ENCODE assay signal across 24 cellular contexts in genomic region chr6:158619922-158620801, GRCh38. TPM values are rescaled to one million over a fixed set of nuclear protein-coding genes. Genes with fewer than 3 reads are reported as not detected.
DNase-seq lines count a peak whose midpoint lies in the region; ATAC-seq lines count a peak whose summit lies in the region.
"Had no signal": no experiment of that assay in that cellular context is flagged by ENCODE, and none has a peak within 500 bp of the region (broad histone marks: within the 10 kb centered on the region; RNA-seq: fewer than 3 reads in every experiment).

No MANE protein-coding gene starts in this region.

- peaks cover 1% of the 10 kb centered on the region for H3K4me1 Mint-ChIP-seq in activated CD4-positive, alpha-beta T cell treated with anti-CD3 and anti-CD28 coated beads, Interleukin-2, amount 10 ng/mL, durations not matched to agents 7 days and 5 days
- peaks cover 15% of the 10 kb centered on the region for H3K4me1 Mint-ChIP-seq in activated CD4-positive, alpha-beta T cell treated with anti-CD3 and anti-CD28 coated beads for 36 hours
- no peaks in the 10 kb centered on the region for H3K4me1 Mint-ChIP-seq in stimulated activated naive CD8-positive, alpha-beta T cell treated with anti-CD3 and anti-CD28 coated beads, Interleukin-15, Interleukin-2, amounts not matched to agents 100 ng/mL and 50 ng/mL, for 24 hours (ENCODE audit: low read depth)
- H3K4me1 Mint-ChIP-seq in stimulated activated naive CD8-positive, alpha-beta T cell treated with anti-CD3 and anti-CD28 coated beads, Interleukin-15, amount 100 ng/mL, for 72 hours = peaks cover 5% of the 10 kb centered on the region
- H3K4me1 Mint-ChIP-seq: CD14-positive monocyte, mesothelial cell of epicardium had no signal

- POLR2A ChIA-PET in activated CD4-positive, alpha-beta T cell treated with anti-CD3 and anti-CD28 coated beads, Interleukin-2, amount 10 ng/mL, durations not matched to agents 7 days and 5 days (lab: Charles Lee) = no interaction called here
- POLR2A ChIA-PET in activated CD4-positive, alpha-beta T cell treated with anti-CD3 and anti-CD28 coated beads for 36 hours (lab: Charles Lee) = no interaction called here

- ATAC-seq in activated CD4-positive, alpha-beta T cell treated with anti-CD3 and anti-CD28 coated beads for 36 hours = no peak
- ATAC-seq in stimulated activated naive CD8-positive, alpha-beta T cell treated with anti-CD3 and anti-CD28 coated beads, Interleukin-15, amount 100 ng/mL, for 72 hours = no peak
- ATAC-seq in aorta (ENCODE audit: low FRiP score) = peak; percentile 15
- no peak for ATAC-seq in GM21723 (IDR thresholded peaks at IDR 0.05; ENCODE audit: unreplicated experiment)
- ATAC-seq: activated CD4-positive, CD25-positive, alpha-beta regulatory T cell treated with anti-CD3 and anti-CD28 coated beads, Interleukin-2, amount 50 U/mL, for 24 hours; PC-3 had no signal

- H3K27ac Mint-ChIP-seq in activated CD4-positive, alpha-beta T cell treated with anti-CD3 and anti-CD28 coated beads, Interleukin-2, amount 10 ng/mL, durations not matched to agents 7 days and 5 days = peak overlapping the region; percentile 60
- H3K27ac Mint-ChIP-seq in activated CD4-positive, alpha-beta T cell treated with anti-CD3 and anti-CD28 coated beads for 36 hours = no peak overlapping the region
- peak overlapping the region; percentile 73 for H3K27ac Mint-ChIP-seq in stimulated activated naive CD8-positive, alpha-beta T cell treated with anti-CD3 and anti-CD28 coated beads, Interleukin-15, Interleukin-2, amounts not matched to agents 100 ng/mL and 50 ng/mL, for 24 hours
- peak overlapping the region in 1 of 2 donors; percentile 68 for H3K27ac Mint-ChIP-seq in stimulated activated naive CD8-positive, alpha-beta T cell treated with anti-CD3 and anti-CD28 coated beads, Interleukin-15, amount 100 ng/mL, for 72 hours
- H3K27ac Mint-ChIP-seq: mesothelial cell of epicardium had no signal

- H3K4me3 ChIP-seq in aorta (ENCODE audit: low read length in 2 of 2) = no peak overlapping the region
- H3K4me3 ChIP-seq: hepatocyte, SJSA1, upper lobe of left lung had no signal

- peaks cover 0 to 5% of the 10 kb centered on the region in 2 donors for H3K36me3 ChIP-seq in aorta (ENCODE audit: control insufficient read depth in 1 of 2, insufficient read depth in 2 of 2, low read length in 1 of 2)

- intact Hi-C loops in activated CD4-positive, alpha-beta T cell treated with anti-CD3 and anti-CD28 coated beads for 36 hours (cut with DNase I, micrococcal nuclease) = no loop called here
- intact Hi-C loops in aorta (cut with DNase I) = no loop called here

- no peak overlapping the region for H3K4me3 Mint-ChIP-seq in activated CD4-positive, alpha-beta T cell treated with anti-CD3 and anti-CD28 coated beads, Interleukin-2, amount 10 ng/mL, durations not matched to agents 7 days and 5 days
- H3K4me3 Mint-ChIP-seq in activated CD4-positive, alpha-beta T cell treated with anti-CD3 and anti-CD28 coated beads for 36 hours = no peak overlapping the region
- no peak overlapping the region for H3K4me3 Mint-ChIP-seq in stimulated activated naive CD8-positive, alpha-beta T cell treated with anti-CD3 and anti-CD28 coated beads, Interleukin-15, Interleukin-2, amounts not matched to agents 100 ng/mL and 50 ng/mL, for 24 hours
- no peak overlapping the region for H3K4me3 Mint-ChIP-seq in stimulated activated naive CD8-positive, alpha-beta T cell treated with anti-CD3 and anti-CD28 coated beads, Interleukin-15, amount 100 ng/mL, for 72 hours
- H3K4me3 Mint-ChIP-seq: CD14-positive monocyte, mesothelial cell of epicardium had no signal

- DNase-seq in activated CD4-positive, alpha-beta T cell treated with anti-CD3 and anti-CD28 coated beads, Interleukin-2, amount 10 ng/mL, durations not matched to agents 7 days and 5 days = no peak
- DNase-seq in activated CD4-positive, alpha-beta T cell treated with anti-CD3 and anti-CD28 coated beads for 36 hours = no peak
- DNase-seq in stimulated activated naive CD8-positive, alpha-beta T cell treated with anti-CD3 and anti-CD28 coated beads, Interleukin-15, amount 100 ng/mL, for 72 hours = no peak
- DNase-seq in mesenteric fat pad (ENCODE audit: low spot score) (peak; percentile 65), aorta (no peak), pons (ENCODE audit: low spot score) (no peak)
- DNase-seq: anterior cingulate cortex; DMS53; Kasumi-1; NCI-H1092 treated with DMSO at 0.1 percent for 48 hours; NCI-H526 treated with DMSO at 0.1 percent for 48 hours; PC-3; retina; stimulated activated naive CD4-positive, alpha-beta T cell treated with Interleukin-2 at 50 U/mL for 16 hours; T1000; upper lobe of left lung had no signal

- H3K27me3 ChIP-seq in aorta (ENCODE audit: control insufficient read depth in 1 of 2, insufficient read depth in 2 of 2, low read length in 1 of 2) = no peaks in the 10 kb centered on the region
- H3K27me3 ChIP-seq: hepatocyte, neutrophil, SJSA1, upper lobe of left lung had no signal

- CTCF ChIA-PET in activated CD4-positive, alpha-beta T cell treated with anti-CD3 and anti-CD28 coated beads, Interleukin-2, amount 10 ng/mL, durations not matched to agents 7 days and 5 days (lab: Charles Lee) = interaction anchor here (0.9 to 1.4 kb wide), 2 partner anchors 10 to 21 kb away, joined by 3 to 4 read pairs; no protein-coding TSS in a partner anchor
- CTCF ChIA-PET in activated CD4-positive, alpha-beta T cell treated with anti-CD3 and anti-CD28 coated beads for 36 hours (lab: Charles Lee) = interaction anchor here (1.1 kb wide), 1 partner anchor 399 kb away, joined by 6 read pairs; no protein-coding TSS in a partner anchor

- H3K4me1 ChIP-seq in aorta (ENCODE audit: control insufficient read depth in 1 of 2, insufficient read depth in 2 of 2, low read length in 2 of 2) = no peaks in the 10 kb centered on the region
- H3K4me1 ChIP-seq: SJSA1, upper lobe of left lung had no signal

- H3K9me3 Mint-ChIP-seq in activated CD4-positive, alpha-beta T cell treated with anti-CD3 and anti-CD28 coated beads, Interleukin-2, amount 10 ng/mL, durations not matched to agents 7 days and 5 days = no peaks in the 10 kb centered on the region
- H3K9me3 Mint-ChIP-seq in activated CD4-positive, alpha-beta T cell treated with anti-CD3 and anti-CD28 coated beads for 36 hours (ENCODE audit: low read depth) = no peaks in the 10 kb centered on the region
- no peaks in the 10 kb centered on the region for H3K9me3 Mint-ChIP-seq in stimulated activated naive CD8-positive, alpha-beta T cell treated with anti-CD3 and anti-CD28 coated beads, Interleukin-15, Interleukin-2, amounts not matched to agents 100 ng/mL and 50 ng/mL, for 24 hours
- no peaks in the 10 kb centered on the region for H3K9me3 Mint-ChIP-seq in stimulated activated naive CD8-positive, alpha-beta T cell treated with anti-CD3 and anti-CD28 coated beads, Interleukin-15, amount 100 ng/mL, for 72 hours

- no peaks in the 10 kb centered on the region for H3K27me3 Mint-ChIP-seq in activated CD4-positive, alpha-beta T cell treated with anti-CD3 and anti-CD28 coated beads, Interleukin-2, amount 10 ng/mL, durations not matched to agents 7 days and 5 days
- no peaks in the 10 kb centered on the region for H3K27me3 Mint-ChIP-seq in activated CD4-positive, alpha-beta T cell treated with anti-CD3 and anti-CD28 coated beads for 36 hours
- H3K27me3 Mint-ChIP-seq in stimulated activated naive CD8-positive, alpha-beta T cell treated with anti-CD3 and anti-CD28 coated beads, Interleukin-15, Interleukin-2, amounts not matched to agents 100 ng/mL and 50 ng/mL, for 24 hours = no peaks in the 10 kb centered on the region
- no peaks in the 10 kb centered on the region for H3K27me3 Mint-ChIP-seq in stimulated activated naive CD8-positive, alpha-beta T cell treated with anti-CD3 and anti-CD28 coated beads, Interleukin-15, amount 100 ng/mL, for 72 hours

- 79 to 82% methylated on average over 17 of the region's 17 CpGs for WGBS in aorta, 2 donors

- no peak overlapping the region for H3K27ac ChIP-seq in aorta (ENCODE audit: low read depth in 1 of 2, low read length in 2 of 2)
- H3K27ac ChIP-seq: hepatocyte, neutrophil, SJSA1, upper lobe of left lung had no signal

- no peaks in the 10 kb centered on the region for H3K9me3 ChIP-seq in aorta (ENCODE audit: control insufficient read depth, low read length)
- H3K9me3 ChIP-seq: neutrophil, SJSA1, upper lobe of left lung had no signal

- H3K36me3 Mint-ChIP-seq in activated CD4-positive, alpha-beta T cell treated with anti-CD3 and anti-CD28 coated beads, Interleukin-2, amount 10 ng/mL, durations not matched to agents 7 days and 5 days (ENCODE audit: low read depth) = peaks cover 66% of the 10 kb centered on the region
- H3K36me3 Mint-ChIP-seq in activated CD4-positive, alpha-beta T cell treated with anti-CD3 and anti-CD28 coated beads for 36 hours (ENCODE audit: low read depth) = peaks cover 59% of the 10 kb centered on the region
- peaks cover 72% of the 10 kb centered on the region for H3K36me3 Mint-ChIP-seq in stimulated activated naive CD8-positive, alpha-beta T cell treated with anti-CD3 and anti-CD28 coated beads, Interleukin-15, Interleukin-2, amounts not matched to agents 100 ng/mL and 50 ng/mL, for 24 hours (ENCODE audit: low read depth)

RNA-seq across cellular contexts. Expression of gene DYNLT1, which starts 24.4 kb away (rescaled TPM):
- total RNA-seq in activated CD4-positive, alpha-beta T cell treated with anti-CD3 and anti-CD28 coated beads, Interleukin-2, amount 10 ng/mL, durations not matched to agents 7 days and 5 days = 100 to 1,000 TPM in 1 of 2 experiments, 10 to 100 TPM in 1; 81.4 to 102 TPM
- 100 to 1,000 TPM; 116 to 118 TPM for total RNA-seq in activated CD4-positive, alpha-beta T cell treated with anti-CD3 and anti-CD28 coated beads for 36 hours
- total RNA-seq in mesenteric fat pad (95.1 TPM), aorta (10 to 100 TPM; 78.6 to 87.6 TPM)
- polyA plus RNA-seq in aorta = 100 to 1,000 TPM in 1 of 2 donors, 10 to 100 TPM in 1; 92.9 to 211 TPM

RNA-seq across cellular contexts. Expression of gene SYTL3, which starts 29.7 kb away (rescaled TPM):
- total RNA-seq in activated CD4-positive, alpha-beta T cell treated with anti-CD3 and anti-CD28 coated beads, Interleukin-2, amount 10 ng/mL, durations not matched to agents 7 days and 5 days = 10 to 100 TPM; 25.8 to 26.9 TPM
- 100 to 1,000 TPM; 163 to 180 TPM for total RNA-seq in activated CD4-positive, alpha-beta T cell treated with anti-CD3 and anti-CD28 coated beads for 36 hours
- total RNA-seq in mesenteric fat pad = 4.1 TPM
- 1 to 10 TPM; 3.9 to 4.7 TPM for total RNA-seq in aorta
- 1 to 10 TPM in 1 of 2 donors, under 1 TPM in 1; 0.64 to 1.0 TPM for polyA plus RNA-seq in aorta

Comparison
In these comparisons a context has a peak if more than half of its experiments do, and no peak if none do; other contexts are left out.
1. RNA of gene SYTL3, which starts 29.7 kb away (total RNA-seq): 163 to 180 TPM in activated CD4-positive, alpha-beta T cell treated with anti-CD3 and anti-CD28 coated beads for 36 hours; 25.8 to 26.9 TPM in activated CD4-positive, alpha-beta T cell treated with anti-CD3 and anti-CD28 coated beads, Interleukin-2, amount 10 ng/mL, durations not matched to agents 7 days and 5 days, 3.9 to 4.7 TPM in aorta and 4.1 TPM in mesenteric fat pad (single experiment); every median in the first group is over 4 times any median in the second.